ENCODE assay signal across 28 cellular contexts in the genomic region with DNA sequence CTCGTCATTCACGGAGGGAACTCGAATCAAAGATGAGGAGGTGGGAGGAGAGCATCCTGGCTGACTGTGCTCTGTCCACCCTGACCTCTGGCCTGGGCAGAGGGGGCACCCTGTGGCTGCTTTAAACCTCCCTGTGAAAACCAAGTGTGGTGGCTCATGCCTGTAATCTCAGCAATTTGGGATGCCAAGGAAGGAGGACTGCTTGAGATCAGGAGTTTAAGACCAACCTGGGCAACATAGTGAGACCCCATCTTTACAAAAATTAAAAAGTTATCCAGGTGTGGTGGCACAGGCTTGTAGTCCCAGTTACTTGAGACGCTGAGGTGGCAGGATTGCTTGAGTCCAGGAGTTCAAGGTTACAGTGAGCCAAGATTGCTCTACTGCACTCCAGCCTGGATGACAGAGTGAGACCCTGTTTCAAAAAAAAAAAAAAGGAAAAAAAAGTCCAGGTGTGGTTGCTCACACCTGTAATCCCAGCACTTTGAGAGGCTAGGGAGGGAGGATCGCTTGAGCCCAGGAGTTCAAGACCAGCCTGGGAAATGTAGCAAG. TPM values are rescaled to one million over a fixed set of nuclear protein-coding genes. Genes with fewer than 3 reads are reported as not detected.
"Had no signal": no experiment of that assay in that cellular context is flagged by ENCODE, and none has a peak within 500 bp of the region (broad histone marks: within the 10 kb centered on the region; RNA-seq: fewer than 3 reads in every experiment).

No MANE protein-coding gene starts in this region.

- H3K36me3 ChIP-seq: neutrophil, ovary had no signal

- H3K27ac Mint-ChIP-seq: activated CD4-positive, alpha-beta memory T cell treated with anti-CD3 and anti-CD28 coated beads, Interleukin-2, amount 10 ng/mL, durations not matched to agents 7 days and 5 days; activated CD4-positive, alpha-beta T cell treated with anti-CD3 and anti-CD28 coated beads, Interleukin-2, amount 10 ng/mL, durations not matched to agents 7 days and 5 days; activated naive CD8-positive, alpha-beta T cell; immature natural killer cell; natural killer cell treated with Interleukin-12 subunit alpha and Interleukin-12 subunit beta and Interleukin-15 and Interleukin-18, amount 100 ng/mL, for 72 hours; WTC11 had no signal

- DNase-seq: activated CD4-positive, alpha-beta memory T cell treated with anti-CD3 and anti-CD28 coated beads, Interleukin-2, amount 10 ng/mL, durations not matched to agents 7 days and 5 days; activated CD4-positive, alpha-beta T cell treated with anti-CD3 and anti-CD28 coated beads for 1 hour; activated CD4-positive, alpha-beta T cell treated with anti-CD3 and anti-CD28 coated beads, Interleukin-2, amount 10 ng/mL, durations not matched to agents 7 days and 5 days; activated CD8-positive, alpha-beta memory T cell treated with anti-CD3 and anti-CD28 coated beads, Interleukin-2, amount 50 U/mL, for 48 hours; activated naive CD4-positive, alpha-beta T cell treated with Interleukin-2 at 50 U/mL for 16 hours; activated T-cell treated with anti-CD3 and anti-CD28 coated beads, Interleukin-2, amount 50 U/mL, for 48 hours; anterior cingulate cortex; effector memory CD4-positive, alpha-beta T cell; head of caudate nucleus; hypothalamus; immature natural killer cell; kidney glomerular epithelial cell; lower lobe of right lung; mesendoderm; stimulated activated naive CD4-positive, alpha-beta T cell treated with Interleukin-2 at 50 U/mL for 16 hours; T-helper 2 cell had no signal

- H3K4me1 ChIP-seq: psoas muscle had no signal

- H3K9me3 ChIP-seq: gastroesophageal sphincter, lower lobe of right lung, neutrophil, ovary, psoas muscle, tibial nerve had no signal

- H3K4me3 ChIP-seq: coronary artery, dorsolateral prefrontal cortex, gastroesophageal sphincter, lower lobe of right lung, ovary, psoas muscle, tibial nerve had no signal

- H3K4me3 Mint-ChIP-seq: activated CD4-positive, alpha-beta memory T cell treated with anti-CD3 and anti-CD28 coated beads, Interleukin-2, amount 10 ng/mL, durations not matched to agents 7 days and 5 days; activated CD4-positive, alpha-beta T cell treated with anti-CD3 and anti-CD28 coated beads, Interleukin-2, amount 10 ng/mL, durations not matched to agents 7 days and 5 days; activated naive CD8-positive, alpha-beta T cell; immature natural killer cell; natural killer cell treated with Interleukin-12 subunit alpha and Interleukin-12 subunit beta and Interleukin-15 and Interleukin-18, amount 100 ng/mL, for 72 hours; WTC11 had no signal

- ATAC-seq: gastroesophageal sphincter; lower lobe of right lung; natural killer cell treated with Interleukin-12 subunit alpha and Interleukin-12 subunit beta and Interleukin-15 and Interleukin-18, amount 100 ng/mL, for 72 hours; psoas muscle; WTC11 had no signal

- H3K27ac ChIP-seq: coronary artery, dorsolateral prefrontal cortex, gastroesophageal sphincter, lower lobe of right lung, neutrophil, ovary, psoas muscle, tibial nerve had no signal

- H3K27me3 ChIP-seq: dorsolateral prefrontal cortex, gastroesophageal sphincter, neutrophil, ovary, tibial nerve had no signal

- H3K36me3 Mint-ChIP-seq: natural killer cell treated with Interleukin-12 subunit alpha and Interleukin-12 subunit beta and Interleukin-15 and Interleukin-18, amount 100 ng/mL, for 72 hours had no signal

- H3K9me3 Mint-ChIP-seq: activated CD4-positive, alpha-beta memory T cell treated with anti-CD3 and anti-CD28 coated beads, Interleukin-2, amount 10 ng/mL, durations not matched to agents 7 days and 5 days; activated CD4-positive, alpha-beta T cell treated with anti-CD3 and anti-CD28 coated beads, Interleukin-2, amount 10 ng/mL, durations not matched to agents 7 days and 5 days; immature natural killer cell; natural killer cell treated with Interleukin-12 subunit alpha and Interleukin-12 subunit beta and Interleukin-15 and Interleukin-18, amount 100 ng/mL, for 72 hours; WTC11 had no signal

- H3K27me3 Mint-ChIP-seq: activated CD4-positive, alpha-beta memory T cell treated with anti-CD3 and anti-CD28 coated beads, Interleukin-2, amount 10 ng/mL, durations not matched to agents 7 days and 5 days; activated CD4-positive, alpha-beta T cell treated with anti-CD3 and anti-CD28 coated beads, Interleukin-2, amount 10 ng/mL, durations not matched to agents 7 days and 5 days; activated naive CD8-positive, alpha-beta T cell; natural killer cell treated with Interleukin-12 subunit alpha and Interleukin-12 subunit beta and Interleukin-15 and Interleukin-18, amount 100 ng/mL, for 72 hours had no signal

RNA-seq across cellular contexts. Expression of a gene that starts 32.2 kb away (rescaled TPM):
- total RNA-seq: activated CD4-positive, alpha-beta memory T cell treated with anti-CD3 and anti-CD28 coated beads, Interleukin-2, amount 10 ng/mL, durations not matched to agents 7 days and 5 days; fibroblast of lung; myocyte had no signal
- polyA plus RNA-seq: fibroblast of lung, immature natural killer cell had no signal
